Comparison of ENCODE assay signal across 21 cellular contexts in the genomic region with DNA sequence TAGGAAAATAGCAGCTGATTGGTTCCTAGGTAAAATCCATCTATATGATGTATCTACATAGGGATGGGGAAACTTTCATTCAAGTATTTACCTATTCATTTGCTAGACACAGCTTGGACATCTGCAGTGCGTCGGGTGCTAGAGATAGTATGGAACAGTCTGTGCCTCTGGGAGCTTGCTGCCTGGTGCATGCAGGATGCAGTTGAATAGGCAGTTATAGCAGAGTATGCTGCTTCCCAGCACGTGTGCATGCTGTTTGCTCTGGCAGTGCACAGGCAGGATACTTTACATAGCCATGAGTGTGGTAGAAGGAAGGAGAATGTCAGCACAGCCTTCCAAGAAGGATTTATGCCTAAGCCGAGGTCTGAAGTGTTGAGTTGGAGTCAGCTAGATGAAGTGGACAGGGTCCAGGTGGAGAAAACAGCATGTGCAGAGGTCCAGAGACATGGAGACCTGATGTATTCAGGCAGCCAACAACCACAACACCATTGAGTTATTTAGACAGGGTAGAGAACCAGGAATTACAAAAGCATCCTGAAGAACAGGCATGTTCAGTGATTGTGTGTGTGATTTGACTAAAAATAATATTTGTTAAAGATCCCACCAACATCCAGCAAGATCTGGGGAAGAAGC. TPM values are rescaled to one million over a fixed set of nuclear protein-coding genes. Genes with fewer than 3 reads are reported as not detected.
DNase-seq lines count a peak whose midpoint lies in the region; ATAC-seq, FAIRE-seq and TF ChIP-seq lines count a peak whose summit lies in the region.
"Had no signal": no experiment of that assay in that cellular context is flagged by ENCODE, and none has a peak within 500 bp of the region (broad histone marks: within the 10 kb centered on the region; RNA-seq: fewer than 3 reads in every experiment).

No MANE protein-coding gene starts in this region.

- H3K27me3 ChIP-seq in OCI-LY1 (ENCODE audit: insufficient read depth, low read length): no peaks in the 10 kb centered on the region
- H3K27me3 ChIP-seq: adrenal gland, left lung had no signal

- H3K4me1 Mint-ChIP-seq in immature natural killer cell: peaks cover 84 to 95% of the 10 kb centered on the region in 2 donors
- H3K4me1 Mint-ChIP-seq in stimulated activated effector memory CD8-positive, alpha-beta T cell treated with anti-CD3 and anti-CD28 coated beads, Interleukin-12 subunit alpha, Interleukin-12 subunit beta, amount 100 ng/mL, for 72 hours: peaks cover 76% of the 10 kb centered on the region

- peaks cover 3 to 6% (median 5%) of the 10 kb centered on the region in 3 donors for H3K27me3 Mint-ChIP-seq in immature natural killer cell (ENCODE audit: low read depth in 3 of 3)
- H3K27me3 Mint-ChIP-seq: activated CD4-positive, alpha-beta T cell treated with anti-CD3 and anti-CD28 coated beads for 36 hours; activated T-helper 17 cell treated with anti-CD3 and anti-CD28 coated beads, Interleukin-2, amount 50 U/mL, for 72 hours had no signal

- peak; percentile 54; the same call in 1 of the 2 replicates for TF ChIP-seq POLR2A in GM12891 (IDR thresholded peaks at IDR 0.05; ENCODE audit: low read depth, low read length)

- no peak overlapping the region; the same call in 1 of the 2 replicates for H3K4me2 ChIP-seq in OCI-LY1 (ENCODE audit: low read length)

- no peak for TF ChIP-seq CTCF in OCI-LY1 (IDR thresholded peaks at IDR 0.05; ENCODE audit: low read length)

- H3F3A ChIP-seq in OCI-LY1 (ENCODE audit: insufficient read depth, low read length): no peaks in the 10 kb centered on the region

- H3K9me3 ChIP-seq in OCI-LY1 (ENCODE audit: low read length): no peaks in the 10 kb centered on the region
- H3K9me3 ChIP-seq: adrenal gland, left lung had no signal

- no peak for ATAC-seq in stimulated activated effector memory CD8-positive, alpha-beta T cell treated with anti-CD3 and anti-CD28 coated beads, Interleukin-12 subunit alpha, Interleukin-12 subunit beta, amount 100 ng/mL, for 72 hours
- ATAC-seq in HG03432 (IDR thresholded peaks at IDR 0.05; ENCODE audit: unreplicated experiment): no peak
- ATAC-seq: activated CD4-positive, alpha-beta T cell treated with anti-CD3 and anti-CD28 coated beads for 36 hours; activated T-helper 17 cell treated with anti-CD3 and anti-CD28 coated beads, Interleukin-2, amount 50 U/mL, for 72 hours; left lung had no signal

- peak overlapping the region; percentile 5 for H3K27ac ChIP-seq in OCI-LY1 (ENCODE audit: low read depth, low read length, poor library complexity, severe bottlenecking)

- peak overlapping the region; percentile 32 to 84 (median 74) for H3K27ac Mint-ChIP-seq in immature natural killer cell
- H3K27ac Mint-ChIP-seq in stimulated activated effector memory CD8-positive, alpha-beta T cell treated with anti-CD3 and anti-CD28 coated beads, Interleukin-12 subunit alpha, Interleukin-12 subunit beta, amount 100 ng/mL, for 72 hours: peak overlapping the region; percentile 78
- H3K27ac Mint-ChIP-seq: activated CD4-positive, alpha-beta T cell treated with anti-CD3 and anti-CD28 coated beads for 36 hours; activated T-helper 17 cell treated with anti-CD3 and anti-CD28 coated beads, Interleukin-2, amount 50 U/mL, for 72 hours had no signal

- no peaks in the 10 kb centered on the region for H3K9me3 Mint-ChIP-seq in immature natural killer cell
- H3K9me3 Mint-ChIP-seq in stimulated activated effector memory CD8-positive, alpha-beta T cell treated with anti-CD3 and anti-CD28 coated beads, Interleukin-12 subunit alpha, Interleukin-12 subunit beta, amount 100 ng/mL, for 72 hours: no peaks in the 10 kb centered on the region
- H3K9me3 Mint-ChIP-seq: activated T-helper 17 cell treated with anti-CD3 and anti-CD28 coated beads, Interleukin-2, amount 50 U/mL, for 72 hours had no signal

- no peaks in the 10 kb centered on the region for H3K9me2 ChIP-seq in OCI-LY1 (ENCODE audit: low read depth, low read length)

- peak overlapping the region; percentile 38 to 79 (median 46) for H3K4me3 Mint-ChIP-seq in immature natural killer cell
- H3K4me3 Mint-ChIP-seq in stimulated activated effector memory CD8-positive, alpha-beta T cell treated with anti-CD3 and anti-CD28 coated beads, Interleukin-12 subunit alpha, Interleukin-12 subunit beta, amount 100 ng/mL, for 72 hours: peak overlapping the region; percentile 39
- H3K4me3 Mint-ChIP-seq: activated CD4-positive, alpha-beta T cell treated with anti-CD3 and anti-CD28 coated beads for 36 hours; activated T-helper 17 cell treated with anti-CD3 and anti-CD28 coated beads, Interleukin-2, amount 50 U/mL, for 72 hours had no signal

- H3K4me3 ChIP-seq in OCI-LY1 (ENCODE audit: low read depth, low read length, poor library complexity, severe bottlenecking): no peak overlapping the region
- H3K4me3 ChIP-seq: adrenal gland, left lung had no signal

- H3K36me3 ChIP-seq in OCI-LY1 (ENCODE audit: insufficient read depth, low read length): peaks cover 51% of the 10 kb centered on the region

- H4K20me1 ChIP-seq in OCI-LY1 (ENCODE audit: insufficient read depth, low read length): no peaks in the 10 kb centered on the region

- H3K9ac ChIP-seq in OCI-LY1 (ENCODE audit: low read length): no peak overlapping the region

- peaks cover 78% of the 10 kb centered on the region for H3K4me1 ChIP-seq in OCI-LY1 (ENCODE audit: insufficient read depth, low read length, severe bottlenecking)

- no peak overlapping the region for H2AFZ ChIP-seq in OCI-LY1 (ENCODE audit: low read length)

- DNase-seq in GM12891 (ENCODE audit: insufficient read length, low spot score) (no peak), immature natural killer cell (no peak), superior temporal gyrus (ENCODE audit: extremely low spot score) (no peak), mucosa of gallbladder (ENCODE audit: low spot score) (no peak)
- no peak for DNase-seq in stimulated activated effector memory CD8-positive, alpha-beta T cell treated with anti-CD3 and anti-CD28 coated beads, Interleukin-12 subunit alpha, Interleukin-12 subunit beta, amount 100 ng/mL, for 72 hours (ENCODE audit: low spot score in 2 of 2)
- DNase-seq: activated CD4-positive, alpha-beta T cell treated with anti-CD3 and anti-CD28 coated beads for 36 hours; adrenal gland; central memory CD4-positive, alpha-beta T cell; effector CD4-positive, alpha-beta T cell; head of caudate nucleus; left lung; NCI-H1105; NCI-H2081 treated with DMSO at 0.1 percent for 48 hours; NCI-H510A; RPMI8226; small intestine; stimulated activated CD4-positive, alpha-beta T cell treated with anti-CD3 and anti-CD28 coated beads, Interleukin-4, amount 100 ng/mL, for 24 hours had no signal

- peaks cover 8 to 60% (median 28%) of the 10 kb centered on the region in 3 donors for H3K36me3 Mint-ChIP-seq in immature natural killer cell
- H3K36me3 Mint-ChIP-seq in stimulated activated effector memory CD8-positive, alpha-beta T cell treated with anti-CD3 and anti-CD28 coated beads, Interleukin-12 subunit alpha, Interleukin-12 subunit beta, amount 100 ng/mL, for 72 hours: peaks cover 100% of the 10 kb centered on the region

- no peak for FAIRE-seq in GM12891 (lab: Jason Lieb, UNC)
- FAIRE-seq: small intestine, TTC549 had no signal

- peaks cover 28% of the 10 kb centered on the region; the same call in 1 of the 2 replicates for H3K79me2 ChIP-seq in OCI-LY1 (ENCODE audit: insufficient read depth, low read length)

TF ChIP-seq in GM12891, 5 proteins besides CTCF, POLR2A, EP300 and RAD21:
- no peak for TF ChIP-seq PAX5 (IDR thresholded peaks at IDR 0.05; ENCODE audit: insufficient read depth, low read length, severe bottlenecking)
- peak; percentile 85 for TF ChIP-seq POLR2AphosphoS5 (IDR thresholded peaks at IDR 0.05; ENCODE audit: low read depth, low read length)
TF ChIP-seq in GM12891: peak in this region for 1.

RNA-seq across cellular contexts. Expression of a gene that starts 8.1 kb away (rescaled TPM):
- 77.3 TPM for polyA plus RNA-seq in GM12891 (2012; ENCODE audit: low read depth, missing spikeins)
- 100 to 1,000 TPM in 2 of 3 donors, 10 to 100 TPM in 1; 62.9 to 154 (median 151) TPM for polyA plus RNA-seq in immature natural killer cell
- total RNA-seq in mucosa of gallbladder: 17.5 TPM
